25 cellular contexts compared by ENCODE assay signal in the genomic region with DNA sequence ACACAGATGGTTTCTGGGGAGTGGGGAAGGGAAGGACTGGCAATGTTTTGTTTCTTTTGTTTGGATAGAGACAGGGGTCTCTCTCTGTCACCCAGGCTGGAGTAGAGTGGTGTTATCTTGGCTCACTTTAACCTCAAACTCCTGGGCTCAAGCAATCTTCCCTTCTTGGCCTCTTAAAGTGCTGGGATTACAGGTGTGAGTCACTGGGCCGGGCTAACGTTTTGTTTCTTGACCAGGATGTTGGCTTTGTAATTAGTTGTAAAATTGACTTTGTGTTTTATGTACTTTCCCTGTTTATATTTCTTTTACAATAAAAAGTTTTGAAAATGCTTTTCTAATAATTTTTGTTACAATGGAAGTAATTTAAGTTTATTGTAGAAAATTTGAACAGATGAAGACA. TPM values are rescaled to one million over a fixed set of nuclear protein-coding genes. Genes with fewer than 3 reads are reported as not detected.
"Had no signal": no experiment of that assay in that cellular context is flagged by ENCODE, and none has a peak within 500 bp of the region (broad histone marks: within the 10 kb centered on the region; RNA-seq: fewer than 3 reads in every experiment).

No MANE protein-coding gene starts in this region.

- H3K27me3 ChIP-seq: gastrocnemius medialis, neural progenitor cell, pancreas, thyroid gland had no signal

- H2AFZ ChIP-seq: neural progenitor cell had no signal

- H3K36me3 ChIP-seq: gastrocnemius medialis, neural progenitor cell, pancreas, thyroid gland had no signal

- H3K4me3 ChIP-seq: gastrocnemius medialis, neural progenitor cell, pancreas, thyroid gland had no signal

- H3K27ac Mint-ChIP-seq: activated CD4-positive, alpha-beta memory T cell treated with anti-CD3 and anti-CD28 coated beads for 36 hours; activated naive CD8-positive, alpha-beta T cell treated with anti-CD3 and anti-CD28 coated beads for 36 hours; memory B cell; naive thymus-derived CD4-positive, alpha-beta T cell; neural progenitor cell; stimulated activated memory B cell treated with anti-CD40 and anti-IgM and Interleukin-4, amounts not matched to agents 10 μg/mL and 1 μg/mL and 100 μg/mL, for 72 hours; WTC11 had no signal

- H3K4me1 Mint-ChIP-seq: activated naive CD8-positive, alpha-beta T cell treated with anti-CD3 and anti-CD28 coated beads for 36 hours; memory B cell; naive thymus-derived CD4-positive, alpha-beta T cell; neural progenitor cell; stimulated activated memory B cell treated with anti-CD40 and anti-IgM and Interleukin-4, amounts not matched to agents 10 μg/mL and 1 μg/mL and 100 μg/mL, for 72 hours had no signal

- ATAC-seq: esophagus mucosa; gastrocnemius medialis; naive thymus-derived CD4-positive, alpha-beta T cell; pancreas; sciatic nerve; stimulated activated memory B cell treated with anti-CD40 and anti-IgM and Interleukin-4, amounts not matched to agents 10 μg/mL and 1 μg/mL and 100 μg/mL, for 72 hours; WTC11 had no signal

- H3K27ac ChIP-seq: gastrocnemius medialis, neural progenitor cell, pancreas, thyroid gland had no signal

- H3K9me3 ChIP-seq: gastrocnemius medialis, pancreas, thyroid gland had no signal

- DNase-seq: activated CD4-positive, alpha-beta memory T cell treated with anti-CD3 and anti-CD28 coated beads for 36 hours; activated CD4-positive, alpha-beta T cell treated with anti-CD3 and anti-CD28 coated beads for 4 hours; activated naive CD8-positive, alpha-beta T cell treated with anti-CD3 and anti-CD28 coated beads for 36 hours; activated T-cell treated with anti-CD3 and anti-CD28 coated beads for 4 hours; amygdala; caudate nucleus; gastrocnemius medialis; kidney glomerular epithelial cell; naive thymus-derived CD4-positive, alpha-beta T cell; pancreas; stimulated activated CD4-positive, alpha-beta T cell treated with anti-CD3 and anti-CD28 coated beads, Interleukin-4, amount 100 ng/mL, for 4 hours; T-helper 2 cell; thyroid gland had no signal

- H3K9ac ChIP-seq: neural progenitor cell had no signal

- H3K4me2 ChIP-seq: neural progenitor cell had no signal

- H3K4me3 Mint-ChIP-seq: activated CD4-positive, alpha-beta memory T cell treated with anti-CD3 and anti-CD28 coated beads for 36 hours; activated naive CD8-positive, alpha-beta T cell treated with anti-CD3 and anti-CD28 coated beads for 36 hours; memory B cell; naive thymus-derived CD4-positive, alpha-beta T cell; neural progenitor cell; stimulated activated memory B cell treated with anti-CD40 and anti-IgM and Interleukin-4, amounts not matched to agents 10 μg/mL and 1 μg/mL and 100 μg/mL, for 72 hours; WTC11 had no signal

- H3K9me3 Mint-ChIP-seq: activated CD4-positive, alpha-beta memory T cell treated with anti-CD3 and anti-CD28 coated beads for 36 hours; activated naive CD8-positive, alpha-beta T cell treated with anti-CD3 and anti-CD28 coated beads for 36 hours; neural progenitor cell had no signal

- H3K4me1 ChIP-seq: gastrocnemius medialis, neural progenitor cell, pancreas, thyroid gland had no signal

- FAIRE-seq: colon, endometrium, pancreas, TTC549, urothelium cell line had no signal

RNA-seq across cellular contexts. Expression of a gene that starts 10.9 kb away (rescaled TPM):
- total RNA-seq: activated CD4-positive, alpha-beta memory T cell treated with anti-CD3 and anti-CD28 coated beads for 36 hours; activated naive CD8-positive, alpha-beta T cell treated with anti-CD3 and anti-CD28 coated beads for 36 hours; esophagus mucosa; gastrocnemius medialis; liver; mucosa of gallbladder; naive thymus-derived CD4-positive, alpha-beta T cell; sciatic nerve; thyroid gland; WTC11 had no signal
- polyA plus RNA-seq: liver; naive thymus-derived CD4-positive, alpha-beta T cell had no signal
